ENCODE assay signal across 1 cellular context in genomic region chr15:64354683-64355558, GRCh38.
TF ChIP-seq lines count a peak whose summit lies in the region.

No MANE protein-coding gene starts in this region.

TF ChIP-seq in K562, 482 proteins besides CTCF, POLR2A, EP300 and RAD21 (continued from another document and continues in another):
- TF ChIP-seq LCOR (CRISPR knock-in tag; IDR thresholded peaks at IDR 0.05) (no peak), MCM3 (IDR thresholded peaks at IDR 0.05) (no peak), ZBTB49 (CRISPR knock-in tag; IDR thresholded peaks at IDR 0.05; ENCODE audit: borderline replicate concordance) (no peak), HMG20B (CRISPR knock-in tag; IDR thresholded peaks at IDR 0.05) (no peak), PRPF4 (IDR thresholded peaks at IDR 0.05; ENCODE audit: insufficient read depth, low read depth, low read length, poor library complexity, severe bottlenecking) (no peak), NFIX (CRISPR knock-in tag; IDR thresholded peaks at IDR 0.05; ENCODE audit: low read depth) (no peak), PBX2 (CRISPR knock-in tag; IDR thresholded peaks at IDR 0.05; ENCODE audit: low read depth) (no peak), PBX2 (tag; conservative IDR thresholded peaks at IDR 0.05; ENCODE audit: low read depth) (0 out of 2 replicates have a peak, but pooled peaks have one; percentile 19), NONO (IDR thresholded peaks at IDR 0.05; ENCODE audit: low read depth in 2 of 2, low read length in 1 of 2) (no peak), TAL1 (IDR thresholded peaks at IDR 0.05) (no peak), EP400 (IDR thresholded peaks at IDR 0.05) (0 out of 2 replicates have a peak, but pooled peaks have one; percentile 14), HMBOX1 (IDR thresholded peaks at IDR 0.05) (peak; percentile 59; the same call in 1 of the 2 replicates), BCOR (IDR thresholded peaks at IDR 0.05) (no peak), HDAC8 (tag; IDR thresholded peaks at IDR 0.05) (no peak), ESRRA (IDR thresholded peaks at IDR 0.05; ENCODE audit: borderline replicate concordance, low read depth) (0 out of 2 replicates have a peak, but pooled peaks have one; percentile 17), ZFX (CRISPR knock-in tag; IDR thresholded peaks at IDR 0.05) (peak; percentile 25; the same call in 1 of the 2 replicates), SP1 (CRISPR knock-in tag; IDR thresholded peaks at IDR 0.05) (no peak), MNT (conservative IDR thresholded peaks at IDR 0.05) (no peak), ZSCAN29 (IDR thresholded peaks at IDR 0.05) (no peak), ZC3H8 (IDR thresholded peaks at IDR 0.05) (no peak), ATF6 (CRISPR knock-in tag; IDR thresholded peaks at IDR 0.05) (no peak), RUNX1 (IDR thresholded peaks at IDR 0.05; ENCODE audit: low read depth) (no peak), HNRNPH1 (optimal IDR thresholded peaks at IDR 0.05; ENCODE audit: low read depth, low read length) (no peak), TARDBP (IDR thresholded peaks at IDR 0.05) (no peak), DPF2 (IDR thresholded peaks at IDR 0.05) (no peak), RBM34 (IDR thresholded peaks at IDR 0.05; ENCODE audit: borderline replicate concordance, insufficient read depth, low read length) (no peak), ZNF184 (CRISPR knock-in tag; IDR thresholded peaks at IDR 0.05) (no peak), ZNF57 (CRISPR knock-in tag; IDR thresholded peaks at IDR 0.05) (no peak), HSF4 (CRISPR knock-in tag; IDR thresholded peaks at IDR 0.05; ENCODE audit: borderline replicate concordance) (no peak), RFX5 (IDR thresholded peaks at IDR 0.05; ENCODE audit: low read depth, low read length) (no peak), CHD4 (IDR thresholded peaks at IDR 0.05; ENCODE audit: insufficient read depth, insufficient replicate concordance, low read depth, low read length, poor library complexity, severe bottlenecking) (no peak), MBD2 (IDR thresholded peaks at IDR 0.05; ENCODE audit: borderline replicate concordance, low read depth) (no peak), ZNF75A (CRISPR knock-in tag; IDR thresholded peaks at IDR 0.05) (no peak), HMGN3 (IDR thresholded peaks at IDR 0.05; ENCODE audit: borderline replicate concordance, extremely low read depth, insufficient read length, low read depth, low read length) (no peak), ZNF766 (CRISPR knock-in tag; conservative IDR thresholded peaks at IDR 0.05) (no peak), TCFL5 (CRISPR knock-in tag; conservative IDR thresholded peaks at IDR 0.05) (no peak), ZNF282 (CRISPR knock-in tag; IDR thresholded peaks at IDR 0.05) (no peak), HNRNPLL (IDR thresholded peaks at IDR 0.05; ENCODE audit: low read depth, low read length, poor library complexity, severe bottlenecking) (peak; percentile 48), KLF10 (CRISPR knock-in tag; IDR thresholded peaks at IDR 0.05) (no peak), POLR2B (IDR thresholded peaks at IDR 0.05; ENCODE audit: low read depth, partially characterized antibody) (no peak), ZNF134 (CRISPR knock-in tag; conservative IDR thresholded peaks at IDR 0.05) (no peak), E4F1 (CRISPR knock-in tag; IDR thresholded peaks at IDR 0.05; ENCODE audit: borderline replicate concordance) (no peak), MEIS2 (IDR thresholded peaks at IDR 0.05; ENCODE audit: partially characterized antibody) (peak; percentile 27), ZNF77 (CRISPR knock-in tag; IDR thresholded peaks at IDR 0.05) (no peak), ZNF253 (CRISPR knock-in tag; conservative IDR thresholded peaks at IDR 0.05) (no peak), NFE2L1 (tag; IDR thresholded peaks at IDR 0.05; ENCODE audit: borderline replicate concordance, low read depth) (no peak), ZSCAN32 (CRISPR knock-in tag; IDR thresholded peaks at IDR 0.05) (no peak), SAP30 (IDR thresholded peaks at IDR 0.05; ENCODE audit: borderline replicate concordance, insufficient read depth, low read depth, low read length, poor library complexity, severe bottlenecking) (peak; percentile 31), ZNF280B (CRISPR knock-in tag; IDR thresholded peaks at IDR 0.05) (no peak), ZNF717 (CRISPR knock-in tag; IDR thresholded peaks at IDR 0.05) (no peak), ELK1 (CRISPR knock-in tag; IDR thresholded peaks at IDR 0.05) (no peak), ADNP (tag; IDR thresholded peaks at IDR 0.05) (no peak), TRIM28 (IDR thresholded peaks at IDR 0.05) (no peak), GABPB2 (CRISPR knock-in tag; conservative IDR thresholded peaks at IDR 0.05) (no peak), ZNF699 (CRISPR knock-in tag; IDR thresholded peaks at IDR 0.05; ENCODE audit: insufficient replicate concordance) (no peak)
